ENCODE assay signal across 9 cellular contexts in genomic region chr15:88913850-88914169, GRCh38. TPM values are rescaled to one million over a fixed set of nuclear protein-coding genes. Genes with fewer than 3 reads are reported as not detected.
DNase-seq lines count a peak whose midpoint lies in the region; ATAC-seq and TF ChIP-seq lines count a peak whose summit lies in the region.
"Had no signal": no experiment of that assay in that cellular context is flagged by ENCODE, and none has a peak within 500 bp of the region (broad histone marks: within the 10 kb centered on the region; RNA-seq: fewer than 3 reads in every experiment).

No MANE protein-coding gene starts in this region.

- H3K4me3 ChIP-seq in cardiac muscle cell (peak overlapping the region; percentile 54), right lobe of liver (peak overlapping the region in 2 of 3 donors; percentile 77 to 78), mucosa of descending colon (no peak overlapping the region)

- H3K36me3 ChIP-seq in cardiac muscle cell: no peaks in the 10 kb centered on the region
- H3K36me3 ChIP-seq in right lobe of liver: no peaks in the 10 kb centered on the region
- H3K36me3 ChIP-seq in mucosa of descending colon (ENCODE audit: low read depth): no peaks in the 10 kb centered on the region
- H3K36me3 ChIP-seq: transverse colon had no signal

- 67% methylated on average over 3 of the region's 4 CpGs for WGBS in right lobe of liver (ENCODE audit: insufficient coverage, low coverage, low lambda C conversion rate, missing lambda C conversion rate)

- ATAC-seq in right lobe of liver (no peak), mucosa of descending colon (no peak), HG03159 (IDR thresholded peaks at IDR 0.05; ENCODE audit: unreplicated experiment) (no peak)

- H3K27ac ChIP-seq in cardiac muscle cell: peak overlapping the region; percentile 81
- H3K27ac ChIP-seq in right lobe of liver: no peak overlapping the region

- peaks cover 5% of the 10 kb centered on the region for H3K27me3 Mint-ChIP-seq in activated naive CD8-positive, alpha-beta T cell treated with anti-CD3 and anti-CD28 coated beads for 36 hours
- peaks cover 4% of the 10 kb centered on the region for H3K27me3 Mint-ChIP-seq in type B pancreatic cell

- intact Hi-C loops in cardiac septum (cut with DNase I): loop anchor here (2.0 kb wide), 1 partner anchor 19 kb away; no protein-coding TSS in a partner anchor
- intact Hi-C loops in right lobe of liver (cut with DNase I): no loop called here
- intact Hi-C loops in mucosa of descending colon (cut with DNase I, micrococcal nuclease): no loop called here

- DNase-seq in cardiac muscle cell (ENCODE audit: low read depth in 1 of 2, low spot score in 1 of 2): no peak
- DNase-seq in cardiac septum (ENCODE audit: low spot score): no peak
- no peak for DNase-seq in activated naive CD8-positive, alpha-beta T cell treated with anti-CD3 and anti-CD28 coated beads for 36 hours
- no peak for DNase-seq in right lobe of liver
- no peak for DNase-seq in type B pancreatic cell (ENCODE audit: extremely low spot score, unreplicated experiment)
- DNase-seq in mucosa of descending colon: no peak
- DNase-seq in HT-29 (ENCODE audit: low spot score): no peak

- H3K36me3 Mint-ChIP-seq in activated naive CD8-positive, alpha-beta T cell treated with anti-CD3 and anti-CD28 coated beads for 36 hours: peaks cover 2% of the 10 kb centered on the region
- H3K36me3 Mint-ChIP-seq in type B pancreatic cell: peaks cover 12% of the 10 kb centered on the region

- peaks cover 17% of the 10 kb centered on the region for H3K4me1 ChIP-seq in cardiac muscle cell (ENCODE audit: low read depth)
- H3K4me1 ChIP-seq in right lobe of liver: peaks cover 0 to 3% (median 0%) of the 10 kb centered on the region in 4 donors
- H3K4me1 ChIP-seq in mucosa of descending colon (ENCODE audit: low read depth): no peaks in the 10 kb centered on the region

- no peak for TF ChIP-seq CTCF in cardiac muscle cell (IDR thresholded peaks at IDR 0.05; ENCODE audit: low read depth, low read length)
- TF ChIP-seq CTCF in right lobe of liver (IDR thresholded peaks at IDR 0.05): no peak
- TF ChIP-seq CTCF in type B pancreatic cell (conservative IDR thresholded peaks at IDR 0.05): no peak
- no peak for TF ChIP-seq CTCF in mucosa of descending colon (IDR thresholded peaks at IDR 0.05)

- H3K9me3 Mint-ChIP-seq in activated naive CD8-positive, alpha-beta T cell treated with anti-CD3 and anti-CD28 coated beads for 36 hours: no peaks in the 10 kb centered on the region
- no peaks in the 10 kb centered on the region for H3K9me3 Mint-ChIP-seq in type B pancreatic cell

- H3K27me3 ChIP-seq in cardiac muscle cell (no peaks in the 10 kb centered on the region), right lobe of liver (no peaks in the 10 kb centered on the region)
- H3K27me3 ChIP-seq: transverse colon had no signal

- peaks cover 28% of the 10 kb centered on the region for H3K4me1 Mint-ChIP-seq in activated naive CD8-positive, alpha-beta T cell treated with anti-CD3 and anti-CD28 coated beads for 36 hours
- peaks cover 26% of the 10 kb centered on the region for H3K4me1 Mint-ChIP-seq in type B pancreatic cell (ENCODE audit: unreplicated experiment)

- H3K9me3 ChIP-seq in cardiac muscle cell (ENCODE audit: low read depth) (no peaks in the 10 kb centered on the region), right lobe of liver (no peaks in the 10 kb centered on the region), mucosa of descending colon (no peaks in the 10 kb centered on the region)
- H3K9me3 ChIP-seq: transverse colon had no signal

- no peak for TF ChIP-seq POLR2A in right lobe of liver (IDR thresholded peaks at IDR 0.05)

- H3K27ac Mint-ChIP-seq in activated naive CD8-positive, alpha-beta T cell treated with anti-CD3 and anti-CD28 coated beads for 36 hours: peak overlapping the region; percentile 90
- H3K27ac Mint-ChIP-seq in type B pancreatic cell: peak overlapping the region; percentile 87

- peak overlapping the region; percentile 88 for H3K4me3 Mint-ChIP-seq in activated naive CD8-positive, alpha-beta T cell treated with anti-CD3 and anti-CD28 coated beads for 36 hours
- H3K4me3 Mint-ChIP-seq in type B pancreatic cell: peak overlapping the region; percentile 93

RNA-seq across cellular contexts. Expression of gene MFGE8, which starts 0.6 kb away (rescaled TPM):
- total RNA-seq in cardiac muscle cell (300 and 307 TPM in 2 replicates), cardiac septum (1,071 TPM), right lobe of liver (10 to 100 TPM in 5 of 6 experiments, 1 to 10 TPM in 1; 9.7 to 20.4 (median 17.6) TPM), type B pancreatic cell (ENCODE audit: low replicate concordance) (82.0 and 162 TPM in 2 replicates), mucosa of descending colon (100 to 1,000 TPM in 1 of 3 donors, 10 to 100 TPM in 2; 24.2 to 102 (median 66.7) TPM)
- 286 and 326 TPM in 2 replicates for polyA plus RNA-seq in cardiac muscle cell
- 10 to 100 TPM; 33.1 to 37.8 TPM for total RNA-seq in activated naive CD8-positive, alpha-beta T cell treated with anti-CD3 and anti-CD28 coated beads for 36 hours
- 27.0 and 38.1 TPM in 2 replicates for total RNA-seq in HT-29 (2014; rRNA removed; shearing (Covaris generic))

RNA-seq across cellular contexts. Expression of gene HAPLN3, which starts 18.5 kb away (rescaled TPM):
- total RNA-seq in cardiac muscle cell (9.9 and 21.7 TPM in 2 replicates), cardiac septum (9.8 TPM), right lobe of liver (1 to 10 TPM in 1 of 6 experiments, under 1 TPM in 4, not detected in 1; 0.12 to 1.2 (median 0.25) TPM), type B pancreatic cell (ENCODE audit: low replicate concordance) (3.2 and 10.4 TPM in 2 replicates), mucosa of descending colon (1 to 10 TPM; 2.7 to 6.7 (median 4.0) TPM)
- 6.8 and 8.1 TPM in 2 replicates for polyA plus RNA-seq in cardiac muscle cell
- total RNA-seq in activated naive CD8-positive, alpha-beta T cell treated with anti-CD3 and anti-CD28 coated beads for 36 hours: 10 to 100 TPM; 82.6 to 83.2 TPM
- 1.2 and 2.3 TPM in 2 replicates for total RNA-seq in HT-29 (2014; rRNA removed; shearing (Covaris generic))
